ENCODE assay signal across 2 cellular contexts in the genomic region with DNA sequence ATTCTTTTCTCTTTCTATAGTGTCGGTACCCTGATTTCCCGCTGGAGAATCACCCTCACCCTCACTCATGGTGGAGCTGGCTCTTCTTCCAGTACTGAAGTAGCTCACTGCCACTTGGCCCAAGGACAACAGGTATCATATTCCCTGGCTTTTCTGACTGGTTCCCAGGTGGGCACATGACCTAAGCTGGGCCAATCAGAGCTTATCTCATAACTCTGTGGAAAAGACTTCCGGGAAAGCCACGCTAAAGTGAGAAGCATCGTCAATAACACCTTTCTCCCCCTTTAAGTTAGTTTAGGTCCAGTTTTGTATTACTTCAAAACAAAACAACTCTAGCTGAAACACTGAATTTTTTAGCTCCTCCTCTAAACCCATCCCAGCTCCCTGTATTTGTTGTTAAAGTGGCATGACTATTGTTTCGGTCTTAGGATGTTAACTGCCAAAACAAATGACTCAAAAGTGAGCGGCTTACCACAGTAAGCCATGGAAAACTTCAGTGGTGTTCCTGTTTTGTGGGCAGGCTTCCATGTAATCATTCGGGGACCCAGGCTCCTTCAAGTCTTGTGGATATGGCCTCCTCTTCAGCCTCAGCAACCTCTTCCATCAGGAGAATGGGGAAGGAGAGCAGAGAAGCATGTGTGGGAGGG.
TF ChIP-seq lines count a peak whose summit lies in the region.

No MANE protein-coding gene starts in this region.

TF ChIP-seq in IMR-90, 13 proteins besides CTCF, POLR2A, EP300 and RAD21 (continued from another document):
- TF ChIP-seq, protein P1, sequence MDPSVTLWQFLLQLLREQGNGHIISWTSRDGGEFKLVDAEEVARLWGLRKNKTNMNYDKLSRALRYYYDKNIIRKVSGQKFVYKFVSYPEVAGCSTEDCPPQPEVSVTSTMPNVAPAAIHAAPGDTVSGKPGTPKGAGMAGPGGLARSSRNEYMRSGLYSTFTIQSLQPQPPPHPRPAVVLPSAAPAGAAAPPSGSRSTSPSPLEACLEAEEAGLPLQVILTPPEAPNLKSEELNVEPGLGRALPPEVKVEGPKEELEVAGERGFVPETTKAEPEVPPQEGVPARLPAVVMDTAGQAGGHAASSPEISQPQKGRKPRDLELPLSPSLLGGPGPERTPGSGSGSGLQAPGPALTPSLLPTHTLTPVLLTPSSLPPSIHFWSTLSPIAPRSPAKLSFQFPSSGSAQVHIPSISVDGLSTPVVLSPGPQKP (IDR thresholded peaks at IDR 0.05; ENCODE audit: borderline replicate concordance, low read depth, low read length), result no peak
- TF ChIP-seq NFE2L2 (IDR thresholded peaks at IDR 0.05; ENCODE audit: low read depth, low read length) (no peak), FOS (IDR thresholded peaks at IDR 0.05; ENCODE audit: low read depth, low read length) (no peak)
- TF ChIP-seq, protein P2, sequence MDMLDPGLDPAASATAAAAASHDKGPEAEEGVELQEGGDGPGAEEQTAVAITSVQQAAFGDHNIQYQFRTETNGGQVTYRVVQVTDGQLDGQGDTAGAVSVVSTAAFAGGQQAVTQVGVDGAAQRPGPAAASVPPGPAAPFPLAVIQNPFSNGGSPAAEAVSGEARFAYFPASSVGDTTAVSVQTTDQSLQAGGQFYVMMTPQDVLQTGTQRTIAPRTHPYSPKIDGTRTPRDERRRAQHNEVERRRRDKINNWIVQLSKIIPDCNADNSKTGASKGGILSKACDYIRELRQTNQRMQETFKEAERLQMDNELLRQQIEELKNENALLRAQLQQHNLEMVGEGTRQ (IDR thresholded peaks at IDR 0.05; ENCODE audit: low read depth, low read length), result peak; percentile 63
TF ChIP-seq in IMR-90: peak in this region for 1.

TF ChIP-seq in K562, 482 proteins besides CTCF, POLR2A, EP300 and RAD21 (continued from another document and continues in another):
- TF ChIP-seq, protein P3, sequence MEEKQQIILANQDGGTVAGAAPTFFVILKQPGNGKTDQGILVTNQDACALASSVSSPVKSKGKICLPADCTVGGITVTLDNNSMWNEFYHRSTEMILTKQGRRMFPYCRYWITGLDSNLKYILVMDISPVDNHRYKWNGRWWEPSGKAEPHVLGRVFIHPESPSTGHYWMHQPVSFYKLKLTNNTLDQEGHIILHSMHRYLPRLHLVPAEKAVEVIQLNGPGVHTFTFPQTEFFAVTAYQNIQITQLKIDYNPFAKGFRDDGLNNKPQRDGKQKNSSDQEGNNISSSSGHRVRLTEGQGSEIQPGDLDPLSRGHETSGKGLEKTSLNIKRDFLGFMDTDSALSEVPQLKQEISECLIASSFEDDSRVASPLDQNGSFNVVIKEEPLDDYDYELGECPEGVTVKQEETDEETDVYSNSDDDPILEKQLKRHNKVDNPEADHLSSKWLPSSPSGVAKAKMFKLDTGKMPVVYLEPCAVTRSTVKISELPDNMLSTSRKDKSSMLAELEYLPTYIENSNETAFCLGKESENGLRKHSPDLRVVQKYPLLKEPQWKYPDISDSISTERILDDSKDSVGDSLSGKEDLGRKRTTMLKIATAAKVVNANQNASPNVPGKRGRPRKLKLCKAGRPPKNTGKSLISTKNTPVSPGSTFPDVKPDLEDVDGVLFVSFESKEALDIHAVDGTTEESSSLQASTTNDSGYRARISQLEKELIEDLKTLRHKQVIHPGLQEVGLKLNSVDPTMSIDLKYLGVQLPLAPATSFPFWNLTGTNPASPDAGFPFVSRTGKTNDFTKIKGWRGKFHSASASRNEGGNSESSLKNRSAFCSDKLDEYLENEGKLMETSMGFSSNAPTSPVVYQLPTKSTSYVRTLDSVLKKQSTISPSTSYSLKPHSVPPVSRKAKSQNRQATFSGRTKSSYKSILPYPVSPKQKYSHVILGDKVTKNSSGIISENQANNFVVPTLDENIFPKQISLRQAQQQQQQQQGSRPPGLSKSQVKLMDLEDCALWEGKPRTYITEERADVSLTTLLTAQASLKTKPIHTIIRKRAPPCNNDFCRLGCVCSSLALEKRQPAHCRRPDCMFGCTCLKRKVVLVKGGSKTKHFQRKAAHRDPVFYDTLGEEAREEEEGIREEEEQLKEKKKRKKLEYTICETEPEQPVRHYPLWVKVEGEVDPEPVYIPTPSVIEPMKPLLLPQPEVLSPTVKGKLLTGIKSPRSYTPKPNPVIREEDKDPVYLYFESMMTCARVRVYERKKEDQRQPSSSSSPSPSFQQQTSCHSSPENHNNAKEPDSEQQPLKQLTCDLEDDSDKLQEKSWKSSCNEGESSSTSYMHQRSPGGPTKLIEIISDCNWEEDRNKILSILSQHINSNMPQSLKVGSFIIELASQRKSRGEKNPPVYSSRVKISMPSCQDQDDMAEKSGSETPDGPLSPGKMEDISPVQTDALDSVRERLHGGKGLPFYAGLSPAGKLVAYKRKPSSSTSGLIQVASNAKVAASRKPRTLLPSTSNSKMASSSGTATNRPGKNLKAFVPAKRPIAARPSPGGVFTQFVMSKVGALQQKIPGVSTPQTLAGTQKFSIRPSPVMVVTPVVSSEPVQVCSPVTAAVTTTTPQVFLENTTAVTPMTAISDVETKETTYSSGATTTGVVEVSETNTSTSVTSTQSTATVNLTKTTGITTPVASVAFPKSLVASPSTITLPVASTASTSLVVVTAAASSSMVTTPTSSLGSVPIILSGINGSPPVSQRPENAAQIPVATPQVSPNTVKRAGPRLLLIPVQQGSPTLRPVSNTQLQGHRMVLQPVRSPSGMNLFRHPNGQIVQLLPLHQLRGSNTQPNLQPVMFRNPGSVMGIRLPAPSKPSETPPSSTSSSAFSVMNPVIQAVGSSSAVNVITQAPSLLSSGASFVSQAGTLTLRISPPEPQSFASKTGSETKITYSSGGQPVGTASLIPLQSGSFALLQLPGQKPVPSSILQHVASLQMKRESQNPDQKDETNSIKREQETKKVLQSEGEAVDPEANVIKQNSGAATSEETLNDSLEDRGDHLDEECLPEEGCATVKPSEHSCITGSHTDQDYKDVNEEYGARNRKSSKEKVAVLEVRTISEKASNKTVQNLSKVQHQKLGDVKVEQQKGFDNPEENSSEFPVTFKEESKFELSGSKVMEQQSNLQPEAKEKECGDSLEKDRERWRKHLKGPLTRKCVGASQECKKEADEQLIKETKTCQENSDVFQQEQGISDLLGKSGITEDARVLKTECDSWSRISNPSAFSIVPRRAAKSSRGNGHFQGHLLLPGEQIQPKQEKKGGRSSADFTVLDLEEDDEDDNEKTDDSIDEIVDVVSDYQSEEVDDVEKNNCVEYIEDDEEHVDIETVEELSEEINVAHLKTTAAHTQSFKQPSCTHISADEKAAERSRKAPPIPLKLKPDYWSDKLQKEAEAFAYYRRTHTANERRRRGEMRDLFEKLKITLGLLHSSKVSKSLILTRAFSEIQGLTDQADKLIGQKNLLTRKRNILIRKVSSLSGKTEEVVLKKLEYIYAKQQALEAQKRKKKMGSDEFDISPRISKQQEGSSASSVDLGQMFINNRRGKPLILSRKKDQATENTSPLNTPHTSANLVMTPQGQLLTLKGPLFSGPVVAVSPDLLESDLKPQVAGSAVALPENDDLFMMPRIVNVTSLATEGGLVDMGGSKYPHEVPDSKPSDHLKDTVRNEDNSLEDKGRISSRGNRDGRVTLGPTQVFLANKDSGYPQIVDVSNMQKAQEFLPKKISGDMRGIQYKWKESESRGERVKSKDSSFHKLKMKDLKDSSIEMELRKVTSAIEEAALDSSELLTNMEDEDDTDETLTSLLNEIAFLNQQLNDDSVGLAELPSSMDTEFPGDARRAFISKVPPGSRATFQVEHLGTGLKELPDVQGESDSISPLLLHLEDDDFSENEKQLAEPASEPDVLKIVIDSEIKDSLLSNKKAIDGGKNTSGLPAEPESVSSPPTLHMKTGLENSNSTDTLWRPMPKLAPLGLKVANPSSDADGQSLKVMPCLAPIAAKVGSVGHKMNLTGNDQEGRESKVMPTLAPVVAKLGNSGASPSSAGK (IDR thresholded peaks at IDR 0.05), result 0 out of 2 replicates have a peak, but pooled peaks have one; percentile 23
- TF ChIP-seq ZZZ3 (IDR thresholded peaks at IDR 0.05) (no peak), POU5F1 (IDR thresholded peaks at IDR 0.05; ENCODE audit: borderline replicate concordance, low read depth, low read length, partially characterized antibody) (no peak), MCM5 (IDR thresholded peaks at IDR 0.05; ENCODE audit: low read depth) (no peak), FOXP1 (CRISPR knock-in tag; IDR thresholded peaks at IDR 0.05) (no peak), RBM25 (IDR thresholded peaks at IDR 0.05; ENCODE audit: low read depth, low read length, severe bottlenecking) (peak; percentile 56), ELF1 (tag; IDR thresholded peaks at IDR 0.05) (0 out of 2 replicates have a peak, but pooled peaks have one; percentile 46), GABPA (tag; conservative IDR thresholded peaks at IDR 0.05; ENCODE audit: low read depth) (0 out of 2 replicates have a peak, but pooled peaks have one; percentile 19), ZNF253 (CRISPR knock-in tag; conservative IDR thresholded peaks at IDR 0.05) (no peak), ASH1L (IDR thresholded peaks at IDR 0.05; ENCODE audit: borderline replicate concordance, low read depth, partially characterized antibody) (peak; percentile 22), L3MBTL2 (IDR thresholded peaks at IDR 0.05) (peak; percentile 60), TAL1 (IDR thresholded peaks at IDR 0.05) (no peak), RUNX1 (IDR thresholded peaks at IDR 0.05; ENCODE audit: low read depth) (no peak), ZNF551 (CRISPR knock-in tag; IDR thresholded peaks at IDR 0.05) (no peak), RNF2 (IDR thresholded peaks at IDR 0.05) (no peak), MXI1 (IDR thresholded peaks at IDR 0.05; ENCODE audit: low read depth, low read length) (no peak), FOSL1 (tag; conservative IDR thresholded peaks at IDR 0.05) (no peak; the same call in 1 of the 2 replicates), TARDBP (IDR thresholded peaks at IDR 0.05) (no peak), FOS (IDR thresholded peaks at IDR 0.05; ENCODE audit: extremely low read depth, insufficient read length) (peak; percentile 54), RFX7 (CRISPR knock-in tag; IDR thresholded peaks at IDR 0.05) (no peak)
- TF ChIP-seq, protein P4, sequence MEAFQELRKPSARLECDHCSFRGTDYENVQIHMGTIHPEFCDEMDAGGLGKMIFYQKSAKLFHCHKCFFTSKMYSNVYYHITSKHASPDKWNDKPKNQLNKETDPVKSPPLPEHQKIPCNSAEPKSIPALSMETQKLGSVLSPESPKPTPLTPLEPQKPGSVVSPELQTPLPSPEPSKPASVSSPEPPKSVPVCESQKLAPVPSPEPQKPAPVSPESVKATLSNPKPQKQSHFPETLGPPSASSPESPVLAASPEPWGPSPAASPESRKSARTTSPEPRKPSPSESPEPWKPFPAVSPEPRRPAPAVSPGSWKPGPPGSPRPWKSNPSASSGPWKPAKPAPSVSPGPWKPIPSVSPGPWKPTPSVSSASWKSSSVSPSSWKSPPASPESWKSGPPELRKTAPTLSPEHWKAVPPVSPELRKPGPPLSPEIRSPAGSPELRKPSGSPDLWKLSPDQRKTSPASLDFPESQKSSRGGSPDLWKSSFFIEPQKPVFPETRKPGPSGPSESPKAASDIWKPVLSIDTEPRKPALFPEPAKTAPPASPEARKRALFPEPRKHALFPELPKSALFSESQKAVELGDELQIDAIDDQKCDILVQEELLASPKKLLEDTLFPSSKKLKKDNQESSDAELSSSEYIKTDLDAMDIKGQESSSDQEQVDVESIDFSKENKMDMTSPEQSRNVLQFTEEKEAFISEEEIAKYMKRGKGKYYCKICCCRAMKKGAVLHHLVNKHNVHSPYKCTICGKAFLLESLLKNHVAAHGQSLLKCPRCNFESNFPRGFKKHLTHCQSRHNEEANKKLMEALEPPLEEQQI (IDR thresholded peaks at IDR 0.05), result no peak
- TF ChIP-seq, protein P5, sequence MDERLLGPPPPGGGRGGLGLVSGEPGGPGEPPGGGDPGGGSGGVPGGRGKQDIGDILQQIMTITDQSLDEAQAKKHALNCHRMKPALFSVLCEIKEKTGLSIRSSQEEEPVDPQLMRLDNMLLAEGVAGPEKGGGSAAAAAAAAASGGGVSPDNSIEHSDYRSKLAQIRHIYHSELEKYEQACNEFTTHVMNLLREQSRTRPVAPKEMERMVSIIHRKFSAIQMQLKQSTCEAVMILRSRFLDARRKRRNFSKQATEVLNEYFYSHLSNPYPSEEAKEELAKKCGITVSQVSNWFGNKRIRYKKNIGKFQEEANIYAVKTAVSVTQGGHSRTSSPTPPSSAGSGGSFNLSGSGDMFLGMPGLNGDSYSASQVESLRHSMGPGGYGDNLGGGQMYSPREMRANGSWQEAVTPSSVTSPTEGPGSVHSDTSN (CRISPR knock-in tag; IDR thresholded peaks at IDR 0.05; ENCODE audit: low read depth), result no peak
- TF ChIP-seq, protein P5 (tag; conservative IDR thresholded peaks at IDR 0.05; ENCODE audit: low read depth), result no peak
- TF ChIP-seq, protein P6, sequence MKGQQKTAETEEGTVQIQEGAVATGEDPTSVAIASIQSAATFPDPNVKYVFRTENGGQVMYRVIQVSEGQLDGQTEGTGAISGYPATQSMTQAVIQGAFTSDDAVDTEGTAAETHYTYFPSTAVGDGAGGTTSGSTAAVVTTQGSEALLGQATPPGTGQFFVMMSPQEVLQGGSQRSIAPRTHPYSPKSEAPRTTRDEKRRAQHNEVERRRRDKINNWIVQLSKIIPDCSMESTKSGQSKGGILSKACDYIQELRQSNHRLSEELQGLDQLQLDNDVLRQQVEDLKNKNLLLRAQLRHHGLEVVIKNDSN (CRISPR knock-in tag; IDR thresholded peaks at IDR 0.05), result peak; percentile 88
- TF ChIP-seq, protein P7, sequence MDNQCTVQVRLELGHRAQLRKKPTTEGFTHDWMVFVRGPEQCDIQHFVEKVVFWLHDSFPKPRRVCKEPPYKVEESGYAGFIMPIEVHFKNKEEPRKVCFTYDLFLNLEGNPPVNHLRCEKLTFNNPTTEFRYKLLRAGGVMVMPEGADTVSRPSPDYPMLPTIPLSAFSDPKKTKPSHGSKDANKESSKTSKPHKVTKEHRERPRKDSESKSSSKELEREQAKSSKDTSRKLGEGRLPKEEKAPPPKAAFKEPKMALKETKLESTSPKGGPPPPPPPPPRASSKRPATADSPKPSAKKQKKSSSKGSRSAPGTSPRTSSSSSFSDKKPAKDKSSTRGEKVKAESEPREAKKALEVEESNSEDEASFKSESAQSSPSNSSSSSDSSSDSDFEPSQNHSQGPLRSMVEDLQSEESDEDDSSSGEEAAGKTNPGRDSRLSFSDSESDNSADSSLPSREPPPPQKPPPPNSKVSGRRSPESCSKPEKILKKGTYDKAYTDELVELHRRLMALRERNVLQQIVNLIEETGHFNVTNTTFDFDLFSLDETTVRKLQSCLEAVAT (IDR thresholded peaks at IDR 0.05), result no peak
